In the genomic region with DNA sequence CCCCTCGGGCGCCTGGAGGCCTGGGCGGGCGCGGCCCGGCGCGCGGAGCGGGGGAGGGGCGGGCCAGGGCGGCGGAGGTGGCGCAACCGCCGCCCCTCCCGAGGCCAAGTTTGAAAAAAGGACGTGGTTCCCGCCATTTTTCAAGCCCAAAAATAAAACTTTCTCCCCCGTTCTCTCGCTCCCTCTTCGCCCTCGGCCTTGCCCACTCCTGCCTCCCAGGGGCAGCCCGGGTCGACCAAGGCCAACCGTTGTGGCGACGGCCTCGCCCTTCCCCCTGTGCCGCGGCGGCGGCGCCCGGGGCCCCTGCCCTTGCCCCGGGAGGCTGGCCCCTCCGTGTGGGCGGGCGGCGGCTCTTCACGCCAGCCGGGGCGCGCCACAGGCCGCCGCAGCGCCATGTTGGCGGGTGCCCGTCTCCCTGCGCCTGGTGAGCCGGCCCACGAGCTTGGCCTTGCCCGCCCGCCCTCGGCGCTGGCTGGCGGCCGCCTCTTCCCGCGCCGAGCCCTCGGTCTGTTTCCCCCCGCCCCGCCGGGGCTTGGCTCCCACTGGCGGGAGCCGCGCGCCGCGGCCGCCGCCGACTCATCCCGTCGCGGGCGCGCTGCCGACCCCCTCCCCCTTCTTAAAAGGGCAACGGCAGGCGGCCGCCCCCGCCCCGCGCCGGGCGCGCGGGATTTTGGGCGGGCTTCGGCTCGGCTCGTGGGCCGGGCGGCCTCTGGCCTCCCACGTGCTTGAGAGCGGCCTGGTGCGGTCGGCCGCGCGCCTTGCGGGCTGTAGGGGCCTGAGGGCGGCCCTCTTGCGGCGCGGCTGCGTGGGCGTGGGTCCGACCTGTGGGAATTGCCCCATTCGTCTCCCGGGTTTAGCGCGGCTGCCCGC, we compare ENCODE assay signal across 8 cellular contexts. TPM values are rescaled to one million over a fixed set of nuclear protein-coding genes. Genes with fewer than 3 reads are reported as not detected.
A peak's percentile ranks its signal among the peaks of the same experiment; 100 is the strongest.
DNase-seq lines count a peak whose midpoint lies in the region; ATAC-seq and TF ChIP-seq lines count a peak whose summit lies in the region.

No MANE protein-coding gene starts in this region.

- H3K27me3 ChIP-seq in Caco-2 (replicated peaks; ENCODE audit: control insufficient read depth, insufficient read depth, low read length) (no peaks in the 10 kb centered on the region), suprapubic skin (no peaks in the 10 kb centered on the region)

- 0% methylated on average over 9 of the region's 116 CpGs for WGBS in suprapubic skin

- peak overlapping the region; percentile 100 for H3K9ac ChIP-seq in SK-N-MC (ENCODE audit: insufficient read length)

- peaks cover 39% of the 10 kb centered on the region for H3K4me1 Mint-ChIP-seq in Caco-2 (ENCODE audit: low read depth, unreplicated experiment)
- H3K4me1 Mint-ChIP-seq in IgD-negative memory B cell, result peaks cover 36 to 41% (median 39%) of the 10 kb centered on the region in 3 donors

- peak overlapping the region; percentile 98 for H3K27ac ChIP-seq in SK-N-MC
- peak overlapping the region; percentile 99 for H3K27ac ChIP-seq in suprapubic skin

- no peaks in the 10 kb centered on the region for H3K36me3 ChIP-seq in Caco-2 (ENCODE audit: control insufficient read depth, insufficient read depth, low read length)
- H3K36me3 ChIP-seq in SK-N-MC (ENCODE audit: insufficient read depth, low read length), result peaks cover 13% of the 10 kb centered on the region; the same call in 1 of the 2 replicates
- H3K36me3 ChIP-seq in suprapubic skin, result no peaks in the 10 kb centered on the region

- CTCF ChIA-PET in Caco-2 (lab: Charles Lee), result interaction anchor here (1.2 to 2.6 kb wide), 2 partner anchors 62 to 72 kb away, joined by 3 to 18 read pairs; partner anchors contain the start of genes NANS and TRMO

- peaks cover 10% of the 10 kb centered on the region for H3K4me1 ChIP-seq in Caco-2
- peaks cover 77% of the 10 kb centered on the region for H3K4me1 ChIP-seq in suprapubic skin

- H3K27ac Mint-ChIP-seq in Caco-2 (ENCODE audit: unreplicated experiment) (peak overlapping the region; percentile 92), IgD-negative memory B cell (peak overlapping the region in 2 of 3 donors; percentile 98)
- peak overlapping the region; percentile 81 to 93 for H3K27ac Mint-ChIP-seq in activated naive CD4-positive, alpha-beta T cell treated with anti-CD3 and anti-CD28 coated beads, Interleukin-2, amount 50 U/mL, for 72 hours

- no peaks in the 10 kb centered on the region for H3K9me3 ChIP-seq in Caco-2
- no peaks in the 10 kb centered on the region for H3K9me3 ChIP-seq in SK-N-MC (ENCODE audit: low read depth, low read length)
- H3K9me3 ChIP-seq in suprapubic skin, result no peaks in the 10 kb centered on the region

- H3K4me3 Mint-ChIP-seq in Caco-2 (ENCODE audit: unreplicated experiment) (peak overlapping the region; percentile 79), IgD-negative memory B cell (peak overlapping the region; percentile 17 to 97 (median 67))

- H3K9me3 Mint-ChIP-seq in Caco-2 (ENCODE audit: unreplicated experiment) (no peaks in the 10 kb centered on the region), IgD-negative memory B cell (no peaks in the 10 kb centered on the region)
- H3K9me3 Mint-ChIP-seq in activated naive CD4-positive, alpha-beta T cell treated with anti-CD3 and anti-CD28 coated beads, Interleukin-2, amount 50 U/mL, for 72 hours, result no peaks in the 10 kb centered on the region

- no TSS peak for BruUV-seq in Caco-2 (replicated peaks; lab: Mats Ljungman, UMichigan)

- TF ChIP-seq CTCF in Caco-2 (IDR thresholded peaks at IDR 0.05; ENCODE audit: insufficient read depth in 1 of 2, low read depth in 1 of 2, low read length in 1 of 2, severe bottlenecking in 1 of 2, unreplicated experiment in 1 of 2) (no peak), GM20000 (IDR thresholded peaks at IDR 0.05; ENCODE audit: extremely low read depth, missing control alignments) (no peak), omental fat pad (IDR thresholded peaks at IDR 0.05) (no peak), suprapubic skin (IDR thresholded peaks at IDR 0.05) (no peak)

- no peaks in the 10 kb centered on the region for H3K27me3 Mint-ChIP-seq in Caco-2 (ENCODE audit: insufficient read depth, unreplicated experiment)
- H3K27me3 Mint-ChIP-seq in IgD-negative memory B cell, result no peaks in the 10 kb centered on the region

- POLR2A ChIA-PET in Caco-2 (lab: Charles Lee), result interaction anchor here (0.6 to 2.1 kb wide), 4 partner anchors 12 to 351 kb away, joined by 3 to 15 read pairs (median 4); partner anchors contain the start of genes NCBP1 and TSTD2

- H3K36me3 Mint-ChIP-seq in Caco-2 (ENCODE audit: insufficient read depth, unreplicated experiment) (peaks cover 38% of the 10 kb centered on the region), IgD-negative memory B cell (no peaks in the 10 kb centered on the region)
- H3K36me3 Mint-ChIP-seq in activated naive CD4-positive, alpha-beta T cell treated with anti-CD3 and anti-CD28 coated beads, Interleukin-2, amount 50 U/mL, for 72 hours, result peaks cover 16 to 26% of the 10 kb centered on the region in 2 donors

- DNase-seq in Caco-2, result peak; percentile 83 to 88
- DNase-seq in GM20000 (ENCODE audit: low spot score), result peak; percentile 89
- DNase-seq in SK-N-MC (ENCODE audit: low read depth, low spot score), result no peak
- DNase-seq in activated naive CD4-positive, alpha-beta T cell treated with anti-CD3 and anti-CD28 coated beads, Interleukin-2, amount 50 U/mL, for 72 hours (ENCODE audit: low spot score in 2 of 2), result peak; percentile 84 to 85
- peak; percentile 89 for DNase-seq in glomerular visceral epithelial cell (ENCODE audit: extremely low spot score)
- peak; percentile 56 for DNase-seq in omental fat pad (ENCODE audit: low spot score)
- DNase-seq in suprapubic skin (ENCODE audit: low spot score in 2 of 2), result peak; percentile 88 to 89

- H3K4me3 ChIP-seq in Caco-2 (ENCODE audit: low read depth, low read length) (peak overlapping the region; percentile 96), SK-N-MC (peak overlapping the region; percentile 94), suprapubic skin (peak overlapping the region; percentile 93)

- peak; percentile 39 to 47 for ATAC-seq in activated naive CD4-positive, alpha-beta T cell treated with anti-CD3 and anti-CD28 coated beads, Interleukin-2, amount 50 U/mL, for 72 hours
- peak; percentile 75 for ATAC-seq in omental fat pad (ENCODE audit: low FRiP score)

- no peak for TF ChIP-seq EP300 in suprapubic skin (IDR thresholded peaks at IDR 0.05)

- intact Hi-C loops in Caco-2 (cut with micrococcal nuclease; ENCODE audit: unreplicated experiment), result loop anchor here (5.0 to 10.0 kb wide), 2 partner anchors 270 to 352 kb away; partner anchors contain the start of genes NCBP1, TBC1D2 and TSTD2

- TF ChIP-seq POLR2A in suprapubic skin (IDR thresholded peaks at IDR 0.05), result peak; percentile 56 to 73

RNA-seq across cellular contexts. Expression of gene ANP32B, which starts 1.3 kb away (rescaled TPM):
- total RNA-seq in Caco-2 (2022) (299 and 317 TPM in 2 replicates), omental fat pad (10 to 100 TPM; 28.5 to 49.0 (median 48.5) TPM), suprapubic skin (10 to 100 TPM; 34.8 to 71.6 (median 59.1) TPM)
- polyA plus RNA-seq in IgD-negative memory B cell, result 87.0 TPM
- total RNA-seq in activated naive CD4-positive, alpha-beta T cell treated with anti-CD3 and anti-CD28 coated beads, Interleukin-2, amount 50 U/mL, for 72 hours, result 100 to 1,000 TPM; 255 to 315 TPM

RNA-seq across cellular contexts. Expression of gene HEMGN, which starts 46.5 kb away (rescaled TPM):
- not detected in 2 replicates for total RNA-seq in Caco-2 (2022)
- polyA plus RNA-seq in IgD-negative memory B cell, result 0.44 TPM
- 1 to 10 TPM; 1.9 to 2.1 TPM for total RNA-seq in activated naive CD4-positive, alpha-beta T cell treated with anti-CD3 and anti-CD28 coated beads, Interleukin-2, amount 50 U/mL, for 72 hours
- 1 to 10 TPM in 1 of 4 donors, under 1 TPM in 2, not detected in 1; 0.19 to 1.1 (median 0.44) TPM for total RNA-seq in omental fat pad
- not detected for total RNA-seq in suprapubic skin
